In genomic region chr6:78701407-78701806, GRCh38 we compare ENCODE assay signal across 25 cellular contexts.
DNase-seq lines count a peak whose midpoint lies in the region; ATAC-seq, FAIRE-seq and TF ChIP-seq lines count a peak whose summit lies in the region.
"Had no signal": no experiment of that assay in that cellular context is flagged by ENCODE, and none has a peak within 500 bp of the region (broad histone marks: within the 10 kb centered on the region; RNA-seq: fewer than 3 reads in every experiment).

No MANE protein-coding gene starts in this region.

- H3K27ac ChIP-seq in keratinocyte (ENCODE audit: control insufficient read depth, insufficient read depth, low read length) (no peak overlapping the region), colonic mucosa (no peak overlapping the region)
- H3K27ac ChIP-seq: cardiac muscle cell, upper lobe of left lung had no signal

- H3K9me3 ChIP-seq in keratinocyte (ENCODE audit: control insufficient read depth, low read depth, low read length), result no peaks in the 10 kb centered on the region
- no peaks in the 10 kb centered on the region for H3K9me3 ChIP-seq in colonic mucosa
- H3K9me3 ChIP-seq: upper lobe of left lung had no signal

- H3K79me2 ChIP-seq in keratinocyte (ENCODE audit: control insufficient read depth, insufficient read depth, low read length), result no peaks in the 10 kb centered on the region

- no peak overlapping the region for H3K4me2 ChIP-seq in keratinocyte (ENCODE audit: control insufficient read depth, extremely low read depth, insufficient read depth, low read depth, low read length)

- no peak overlapping the region for H2AFZ ChIP-seq in keratinocyte (ENCODE audit: control insufficient read depth, low read length)

- no peak overlapping the region for H3K27ac Mint-ChIP-seq in WTC11
- H3K27ac Mint-ChIP-seq: naive thymus-derived CD8-positive, alpha-beta T cell; progenitor cell of endocrine pancreas had no signal

- H3K4me1 ChIP-seq in keratinocyte (ENCODE audit: control insufficient read depth, extremely low read depth, insufficient read depth, low read length), result peaks cover 6% of the 10 kb centered on the region
- H3K4me1 ChIP-seq in colonic mucosa, result no peaks in the 10 kb centered on the region
- H3K4me1 ChIP-seq: upper lobe of left lung had no signal

- ATAC-seq in GM18873 (IDR thresholded peaks at IDR 0.05; ENCODE audit: low FRiP score, unreplicated experiment), result no peak
- ATAC-seq in WTC11, result no peak
- ATAC-seq: naive thymus-derived CD8-positive, alpha-beta T cell had no signal

- H3K27me3 Mint-ChIP-seq in WTC11 (ENCODE audit: low read depth), result peaks cover 3% of the 10 kb centered on the region
- H3K27me3 Mint-ChIP-seq: progenitor cell of endocrine pancreas had no signal

- TF ChIP-seq CTCF in astrocyte of the spinal cord (IDR thresholded peaks at IDR 0.05; ENCODE audit: low read depth, low read length) (no peak), keratinocyte (optimal IDR thresholded peaks at IDR 0.05 in 1 of 3, IDR thresholded peaks at IDR 0.05 in 1 of 3, conservative IDR thresholded peaks at IDR 0.05 in 1 of 3; ENCODE audit: extremely low read depth in 1 of 3, insufficient read depth in 2 of 3, low read length in 3 of 3) (no peak), colonic mucosa (IDR thresholded peaks at IDR 0.05) (no peak), WTC11 (IDR thresholded peaks at IDR 0.05) (no peak)

- no peak overlapping the region for H3K4me3 ChIP-seq in astrocyte of the spinal cord (ENCODE audit: low read depth, low read length)
- no peak overlapping the region for H3K4me3 ChIP-seq in keratinocyte (ENCODE audit: control insufficient read depth in 2 of 3, extremely low read depth in 1 of 3, insufficient read depth in 2 of 3, low read depth in 1 of 3, low read length in 3 of 3)
- H3K4me3 ChIP-seq in colonic mucosa, result no peak overlapping the region
- H3K4me3 ChIP-seq: cardiac muscle cell, lung, upper lobe of left lung had no signal

- in situ Hi-C loops in astrocyte of the spinal cord (cut with HindIII; ENCODE audit: low sequenced_read_pairs) (no loop called here), ACHN (cut with HindIII; ENCODE audit: low pct_ligation_motif_present, low pct_unique_long_range_greater_than_20kb, low sequenced_read_pairs) (no loop called here)

- dilution Hi-C loops in keratinocyte (cut with MboI; ENCODE audit: extremely low pct_ligation_motif_present, low sequenced_read_pairs), result no loop called here

- CTCF ChIA-PET in WTC11 (lab: Charles Lee), result no interaction called here

- H3K9me3 Mint-ChIP-seq in WTC11, result peaks cover 12% of the 10 kb centered on the region

- H4K20me1 ChIP-seq in keratinocyte (ENCODE audit: control insufficient read depth, extremely low read depth, insufficient read depth, low read length), result no peaks in the 10 kb centered on the region

- POLR2A ChIA-PET in WTC11 (lab: Charles Lee), result no interaction called here

- DNase-seq in AG08395 (ENCODE audit: low spot score) (peak; percentile 13), HT1080 (ENCODE audit: low read depth) (peak; percentile 86), astrocyte of the spinal cord (ENCODE audit: low read depth, low spot score) (peak; percentile 65), keratinocyte (ENCODE audit: low read depth, low spot score) (peak; percentile 41), colonic mucosa (no peak), WTC11 (ENCODE audit: low spot score) (no peak), ACHN (no peak)
- DNase-seq: activated CD4-positive, alpha-beta T cell treated with anti-CD3 and anti-CD28 coated beads, Interleukin-2, amount 50 U/mL, for 1 hour; activated naive CD4-positive, alpha-beta T cell treated with anti-CD3 and anti-CD28 coated beads, Interleukin-2, amount 50 U/mL, for 16 hours; activated T-cell treated with anti-CD3 and anti-CD28 coated beads for 4 hours; COR-L47; effector CD4-positive, alpha-beta T cell; naive thymus-derived CD8-positive, alpha-beta T cell; NCI-H1930; NCI-H524 treated with DMSO at 0.1 percent for 48 hours; OCI-M1; stimulated activated naive CD4-positive, alpha-beta T cell treated with Interleukin-2 at 50 U/mL for 16 hours; upper lobe of left lung had no signal

- intact Hi-C loops in colonic mucosa (cut with DNase I), result no loop called here

- H3K4me1 Mint-ChIP-seq in WTC11, result no peaks in the 10 kb centered on the region
- H3K4me1 Mint-ChIP-seq: naive thymus-derived CD8-positive, alpha-beta T cell had no signal

- H3K4me3 Mint-ChIP-seq in WTC11, result no peak overlapping the region
- H3K4me3 Mint-ChIP-seq: naive thymus-derived CD8-positive, alpha-beta T cell had no signal

- H3K27me3 ChIP-seq in keratinocyte (ENCODE audit: control insufficient read depth, extremely low read depth, insufficient read depth, low read length) (no peaks in the 10 kb centered on the region), colonic mucosa (no peaks in the 10 kb centered on the region)
- H3K27me3 ChIP-seq: cardiac muscle cell, upper lobe of left lung had no signal

- H3K9ac ChIP-seq in keratinocyte (ENCODE audit: control insufficient read depth, extremely low read depth, insufficient read depth, low read length), result no peak overlapping the region
- no peak overlapping the region for H3K9ac ChIP-seq in colonic mucosa (ENCODE audit: low read depth in 2 of 2, low read length in 2 of 2)

- peak; percentile 58 for FAIRE-seq in keratinocyte (lab: Jason Lieb, UNC)
- FAIRE-seq: frontal cortex, G401.6, H1 had no signal

- no peaks in the 10 kb centered on the region for H3K9me1 ChIP-seq in keratinocyte (ENCODE audit: control insufficient read depth, extremely low read depth, insufficient read depth, low read length)

- H3K36me3 Mint-ChIP-seq in WTC11, result no peaks in the 10 kb centered on the region
- H3K36me3 Mint-ChIP-seq: naive thymus-derived CD8-positive, alpha-beta T cell had no signal

- H3K36me3 ChIP-seq in keratinocyte (ENCODE audit: control insufficient read depth in 2 of 2, extremely low read depth in 1 of 2, insufficient read depth in 2 of 2, low read length in 2 of 2) (no peaks in the 10 kb centered on the region), colonic mucosa (no peaks in the 10 kb centered on the region)
- H3K36me3 ChIP-seq: cardiac muscle cell, upper lobe of left lung had no signal

TF ChIP-seq in WTC11, 78 proteins besides CTCF, POLR2A, EP300 and RAD21:
- TF ChIP-seq CREM (CRISPR knock-in tag; IDR thresholded peaks at IDR 0.05) (no peak), ZNF671 (CRISPR knock-in tag; IDR thresholded peaks at IDR 0.05) (no peak), MYBL2 (CRISPR knock-in tag; IDR thresholded peaks at IDR 0.05) (no peak), MXD4 (CRISPR knock-in tag; IDR thresholded peaks at IDR 0.05; ENCODE audit: borderline replicate concordance) (no peak), TP53 (CRISPR knock-in tag; IDR thresholded peaks at IDR 0.05) (no peak), ARID4B (CRISPR knock-in tag; IDR thresholded peaks at IDR 0.05; ENCODE audit: borderline replicate concordance) (no peak), SMAD4 (CRISPR knock-in tag; IDR thresholded peaks at IDR 0.05) (no peak), E2F1 (CRISPR knock-in tag; IDR thresholded peaks at IDR 0.05) (no peak), TCF7 (CRISPR knock-in tag; IDR thresholded peaks at IDR 0.05; ENCODE audit: low read depth) (no peak), TEAD1 (CRISPR knock-in tag; IDR thresholded peaks at IDR 0.05) (no peak)
TF ChIP-seq in WTC11: peak in this region for 0.

Comparison
In these comparisons a context has a peak if more than half of its experiments do, and no peak if none do; other contexts are left out.
1. DNase-seq: peak in AG08395 (single experiment), HT1080 (single experiment), astrocyte of the spinal cord (single experiment) and keratinocyte (single experiment); none in colonic mucosa (single experiment), WTC11 (single experiment) and ACHN (single experiment).